In the genomic region with DNA sequence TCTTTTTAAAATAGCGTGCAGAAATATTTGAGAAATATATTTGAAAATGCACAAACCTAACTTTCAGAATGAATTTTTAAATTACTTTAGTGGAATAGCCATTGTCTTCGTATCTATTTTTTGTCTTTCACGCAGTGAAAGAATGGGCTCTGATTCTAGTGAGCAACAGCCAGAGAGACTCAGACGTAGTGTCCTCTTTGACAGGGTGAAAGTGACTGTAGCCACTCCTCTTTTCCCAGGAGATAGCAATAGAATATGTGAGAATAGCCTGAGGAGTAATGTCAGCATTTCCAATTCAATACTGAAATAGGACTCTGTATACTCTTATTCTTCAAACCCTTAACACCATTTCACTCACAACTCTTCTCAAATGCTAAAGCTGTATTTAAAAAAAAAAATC, we compare ENCODE assay signal across 17 cellular contexts.
A peak's percentile ranks its signal among the peaks of the same experiment; 100 is the strongest.
DNase-seq lines count a peak whose midpoint lies in the region; ATAC-seq, FAIRE-seq and TF ChIP-seq lines count a peak whose summit lies in the region.
"Had no signal": no experiment of that assay in that cellular context is flagged by ENCODE, and none has a peak within 500 bp of the region (broad histone marks: within the 10 kb centered on the region; RNA-seq: fewer than 3 reads in every experiment).

No MANE protein-coding gene starts in this region.

- no peak overlapping the region for H3K27ac ChIP-seq in GM23338 (ENCODE audit: low read depth)
- H3K27ac ChIP-seq in right cardiac atrium (ENCODE audit: low read length) = no peak overlapping the region
- H3K27ac ChIP-seq: GM23248 had no signal

- H3K27me3 Mint-ChIP-seq in GM23338 (ENCODE audit: insufficient read depth, low read depth, poor library complexity) (no peaks in the 10 kb centered on the region), T-helper 17 cell (no peaks in the 10 kb centered on the region)
- H3K27me3 Mint-ChIP-seq: CD4-positive, CD25-positive, alpha-beta regulatory T cell had no signal

- no peaks in the 10 kb centered on the region for H3K9me2 ChIP-seq in GM23338 (ENCODE audit: insufficient read depth)

- H3K4me1 ChIP-seq in GM23338 (ENCODE audit: insufficient read depth) = no peaks in the 10 kb centered on the region
- no peaks in the 10 kb centered on the region for H3K4me1 ChIP-seq in right cardiac atrium (ENCODE audit: control insufficient read depth, insufficient read depth, low read length)
- H3K4me1 ChIP-seq: HAP-1 had no signal

- no peak overlapping the region for H3K27ac Mint-ChIP-seq in GM23338
- no peak overlapping the region for H3K27ac Mint-ChIP-seq in T-helper 17 cell
- H3K27ac Mint-ChIP-seq: CD4-positive, CD25-positive, alpha-beta regulatory T cell; T-helper 1 cell treated with Interleukin-12 subunit alpha and Interleukin-12 subunit beta and Interleukin-4 antibody, amounts not matched to agents 30 μg/mL and 1 μg/mL, for 36 hours had no signal

- H3K4me3 ChIP-seq in GM23338 = no peak overlapping the region
- H3K4me3 ChIP-seq in right cardiac atrium (ENCODE audit: low read length) = no peak overlapping the region
- H3K4me3 ChIP-seq: GM23248, HAP-1 had no signal

- intact Hi-C loops in right cardiac atrium (cut with DNase I) = no loop called here

- H3K4me3 Mint-ChIP-seq in GM23338 = no peak overlapping the region
- no peak overlapping the region for H3K4me3 Mint-ChIP-seq in T-helper 17 cell
- H3K4me3 Mint-ChIP-seq: CD4-positive, CD25-positive, alpha-beta regulatory T cell; T-helper 1 cell treated with Interleukin-12 subunit alpha and Interleukin-12 subunit beta and Interleukin-4 antibody, amounts not matched to agents 30 μg/mL and 1 μg/mL, for 36 hours had no signal

- no peak overlapping the region for H3K4me2 ChIP-seq in GM23338

- WGBS in right cardiac atrium = 34% methylated on average over 4 of the region's 4 CpGs

- no peaks in the 10 kb centered on the region for H3F3A ChIP-seq in GM23338 (replicated peaks; ENCODE audit: low read depth)

- H3K9me3 ChIP-seq in right cardiac atrium (ENCODE audit: control insufficient read depth, low read length) = no peaks in the 10 kb centered on the region
- H3K9me3 ChIP-seq in T-helper 17 cell (ENCODE audit: control insufficient read depth, low read length, poor library complexity, severe bottlenecking) = no peaks in the 10 kb centered on the region
- H3K9me3 ChIP-seq: HAP-1 had no signal

- no peaks in the 10 kb centered on the region for H3K79me2 ChIP-seq in GM23338 (replicated peaks; ENCODE audit: insufficient read depth)

- DNase-seq in ELR (ENCODE audit: low read depth) (peak; percentile 21), GM23338 (ENCODE audit: low spot score) (peak; percentile 8), NCI-H345 treated with DMSO at 0.1 percent for 48 hours (lab: John Stamatoyannopoulos, UW; ENCODE audit: unreplicated experiment) (peak; percentile 35), right cardiac atrium (no peak), T-helper 17 cell (no peak), GM12892 (ENCODE audit: insufficient read length) (no peak)
- DNase-seq in stimulated activated CD4-positive, alpha-beta T cell treated with anti-CD3 and anti-CD28 coated beads, Interleukin-15, amount 100 ng/mL, for 24 hours = no peak
- DNase-seq: CD4-positive, CD25-positive, alpha-beta regulatory T cell; GM23248; KG1; NCI-H1417 treated with DMSO at 0.1 percent for 48 hours; NCI-H1930; NCI-H2171; NCI-H748 treated with DMSO at 0.1 percent for 48 hours had no signal

- H3K9me3 Mint-ChIP-seq in GM23338 = peaks cover 2% of the 10 kb centered on the region; the same call in 2 of the 3 replicates

- H3K27me3 ChIP-seq in GM23338 (ENCODE audit: insufficient read depth) = no peaks in the 10 kb centered on the region
- H3K27me3 ChIP-seq in right cardiac atrium (ENCODE audit: control insufficient read depth, insufficient read depth) = no peaks in the 10 kb centered on the region

- ATAC-seq in GM23338 (no peak), right cardiac atrium (peak; percentile 73 to 84), T-helper 17 cell (no peak)

- TF ChIP-seq CTCF in GM23338 (conservative IDR thresholded peaks at IDR 0.05; ENCODE audit: low read depth in 2 of 2) = no peak

- H3K36me3 Mint-ChIP-seq in GM23338 (ENCODE audit: low read depth) (no peaks in the 10 kb centered on the region; the same call in 2 of the 3 replicates), T-helper 17 cell (ENCODE audit: low read depth) (no peaks in the 10 kb centered on the region)
- H3K36me3 Mint-ChIP-seq: CD4-positive, CD25-positive, alpha-beta regulatory T cell had no signal

- no peaks in the 10 kb centered on the region for H4K20me1 ChIP-seq in GM23338 (replicated peaks; ENCODE audit: insufficient read depth)

- no peaks in the 10 kb centered on the region; the same call in 1 of the 2 replicates for H3K36me3 ChIP-seq in GM23338 (ENCODE audit: insufficient read depth)
- H3K36me3 ChIP-seq: HAP-1 had no signal

- no peak for TF ChIP-seq POLR2A in GM12892 (IDR thresholded peaks at IDR 0.05; ENCODE audit: low read depth, low read length)

- H3K4me1 Mint-ChIP-seq in GM23338 (no peaks in the 10 kb centered on the region), T-helper 17 cell (no peaks in the 10 kb centered on the region)
- H3K4me1 Mint-ChIP-seq: CD4-positive, CD25-positive, alpha-beta regulatory T cell had no signal

- no peak overlapping the region for H2AFZ ChIP-seq in GM23338
- H2AFZ ChIP-seq: GM23248 had no signal

- FAIRE-seq in GM12892 (lab: Jason Lieb, UNC) = no peak
- FAIRE-seq: HTR-8/SVneo had no signal

TF ChIP-seq in GM23338, 12 proteins besides CTCF, POLR2A, EP300 and RAD21:
- TF ChIP-seq STAT1 (IDR thresholded peaks at IDR 0.05; ENCODE audit: unreplicated experiment) (no peak), EZH2phosphoT487 (IDR thresholded peaks at IDR 0.05; ENCODE audit: unreplicated experiment) (no peak), CREB1 (CRISPR knock-in tag; IDR thresholded peaks at IDR 0.05; ENCODE audit: low read depth) (no peak)

Comparison
In these comparisons a context has a peak if more than half of its experiments do, and no peak if none do; other contexts are left out.
1. DNase-seq: peak in ELR (single experiment), GM23338 (single experiment) and NCI-H345 treated with DMSO at 0.1 percent for 48 hours (single experiment); none in right cardiac atrium (0 of 3), T-helper 17 cell (0 of 3), GM12892 (single experiment) and stimulated activated CD4-positive, alpha-beta T cell treated with anti-CD3 and anti-CD28 coated beads, Interleukin-15, amount 100 ng/mL, for 24 hours (single experiment).
2. ATAC-seq: peak in right cardiac atrium (2 of 2); none in GM23338 (single experiment) and T-helper 17 cell (single experiment).